Comparison of ENCODE assay signal across 1 cellular context in genomic region chr5:131899686-131900085, GRCh38.
A peak's percentile ranks its signal among the peaks of the same experiment; 100 is the strongest.
TF ChIP-seq lines count a peak whose summit lies in the region.

No MANE protein-coding gene starts in this region.

TF ChIP-seq in GM12878, 131 proteins besides CTCF, POLR2A, EP300 and RAD21 (continued from another document):
- peak; percentile 57; the same call in 1 of the 2 replicates for TF ChIP-seq REST (IDR thresholded peaks at IDR 0.05; ENCODE audit: low read depth, low read length)
- TF ChIP-seq TBL1XR1 (IDR thresholded peaks at IDR 0.05; ENCODE audit: low read depth, low read length): no peak
- TF ChIP-seq BRCA1 (IDR thresholded peaks at IDR 0.05; ENCODE audit: low read depth, low read length): no peak
TF ChIP-seq in GM12878: peak in this region for 1.
